ENCODE assay signal across 1 cellular context in the genomic region with DNA sequence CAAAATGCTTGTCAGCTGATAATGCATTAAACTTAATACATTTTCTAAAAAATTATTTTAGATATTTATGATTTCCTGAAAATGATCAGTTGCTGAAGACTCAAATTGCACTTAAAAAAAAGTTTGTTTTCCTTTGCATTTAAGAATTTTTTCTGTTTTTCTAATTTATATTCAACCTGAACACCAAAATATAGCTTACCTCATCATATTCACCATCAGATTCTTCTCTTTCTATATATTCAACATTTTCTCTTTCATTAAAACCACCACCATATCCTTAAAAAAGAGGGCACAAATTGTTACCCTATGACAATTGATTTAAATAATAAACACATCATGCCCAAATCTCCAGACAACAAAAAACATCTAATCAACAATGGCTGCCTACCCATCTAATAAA.
TF ChIP-seq lines count a peak whose summit lies in the region.

No MANE protein-coding gene starts in this region.

TF ChIP-seq in GM23338, 12 proteins besides CTCF, POLR2A, EP300 and RAD21:
- TF ChIP-seq EZH2 (IDR thresholded peaks at IDR 0.05; ENCODE audit: low read depth, unreplicated experiment), result no peak
- TF ChIP-seq, protein P1, sequence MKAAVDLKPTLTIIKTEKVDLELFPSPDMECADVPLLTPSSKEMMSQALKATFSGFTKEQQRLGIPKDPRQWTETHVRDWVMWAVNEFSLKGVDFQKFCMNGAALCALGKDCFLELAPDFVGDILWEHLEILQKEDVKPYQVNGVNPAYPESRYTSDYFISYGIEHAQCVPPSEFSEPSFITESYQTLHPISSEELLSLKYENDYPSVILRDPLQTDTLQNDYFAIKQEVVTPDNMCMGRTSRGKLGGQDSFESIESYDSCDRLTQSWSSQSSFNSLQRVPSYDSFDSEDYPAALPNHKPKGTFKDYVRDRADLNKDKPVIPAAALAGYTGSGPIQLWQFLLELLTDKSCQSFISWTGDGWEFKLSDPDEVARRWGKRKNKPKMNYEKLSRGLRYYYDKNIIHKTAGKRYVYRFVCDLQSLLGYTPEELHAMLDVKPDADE (IDR thresholded peaks at IDR 0.05), result no peak
